ENCODE assay signal across 18 cellular contexts in genomic region chr1:204920967-204921366, GRCh38. TPM values are rescaled to one million over a fixed set of nuclear protein-coding genes. Genes with fewer than 3 reads are reported as not detected.
DNase-seq lines count a peak whose midpoint lies in the region; TF ChIP-seq lines count a peak whose summit lies in the region.
"Had no signal": no experiment of that assay in that cellular context is flagged by ENCODE, and none has a peak within 500 bp of the region (broad histone marks: within the 10 kb centered on the region; RNA-seq: fewer than 3 reads in every experiment).

No MANE protein-coding gene starts in this region.

- H3K36me3 Mint-ChIP-seq in endodermal cell (ENCODE audit: low read depth) (no peaks in the 10 kb centered on the region), osteocyte (ENCODE audit: unreplicated experiment) (no peaks in the 10 kb centered on the region), HFFc6 (ENCODE audit: low read depth) (no peaks in the 10 kb centered on the region)

- H3K27ac Mint-ChIP-seq in endodermal cell (peak overlapping the region; percentile 55), osteocyte (ENCODE audit: unreplicated experiment) (no peak overlapping the region), HFFc6 (no peak overlapping the region)
- H3K27ac Mint-ChIP-seq: B cell had no signal

- no peak overlapping the region for H3K4me2 ChIP-seq in GM23248 (ENCODE audit: unreplicated experiment)
- H3K4me2 ChIP-seq: SK-N-SH had no signal

- H3K9me3 ChIP-seq in endodermal cell (ENCODE audit: control insufficient read depth, low read length) = peaks cover 17% of the 10 kb centered on the region
- no peaks in the 10 kb centered on the region for H3K9me3 ChIP-seq in GM23248 (ENCODE audit: low read depth)
- no peaks in the 10 kb centered on the region for H3K9me3 ChIP-seq in testis
- H3K9me3 ChIP-seq: Peyer's patch, SK-N-SH had no signal

- peak; percentile 19 for DNase-seq in DMS 273 treated with DMSO at 0.1 percent for 48 hours (lab: John Stamatoyannopoulos, UW)
- peak; percentile 18 for DNase-seq in NCI-H524 treated with DMSO at 0.1 percent for 48 hours (lab: John Stamatoyannopoulos, UW)
- no peak for DNase-seq in endodermal cell
- peak; percentile 81 for DNase-seq in osteocyte (ENCODE audit: extremely low spot score, unreplicated experiment)
- DNase-seq in HFFc6 = no peak
- DNase-seq in GM23248 = no peak
- no peak for DNase-seq in testis
- no peak for DNase-seq in UCSD-AML1 (lab: John Stamatoyannopoulos, UW; ENCODE audit: unreplicated experiment)
- DNase-seq: NCI-H146, NCI-H2081 treated with DMSO at 0.1 percent for 48 hours, NCI-H226, NCI-H774, Right ventricle myocardium superior, SK-N-SH had no signal

- no peaks in the 10 kb centered on the region for H3K36me3 ChIP-seq in endodermal cell (ENCODE audit: control insufficient read depth, insufficient read depth, low read length)
- no peaks in the 10 kb centered on the region for H3K36me3 ChIP-seq in GM23248 (ENCODE audit: low read depth)
- no peaks in the 10 kb centered on the region for H3K36me3 ChIP-seq in testis (ENCODE audit: low read depth, missing control alignments)
- H3K36me3 ChIP-seq: Peyer's patch had no signal

- H3K4me1 Mint-ChIP-seq in endodermal cell (peaks cover 64% of the 10 kb centered on the region), osteocyte (ENCODE audit: unreplicated experiment) (no peaks in the 10 kb centered on the region), HFFc6 (ENCODE audit: low read depth) (peaks cover 6% of the 10 kb centered on the region)
- H3K4me1 Mint-ChIP-seq: B cell had no signal

- no peak overlapping the region for H3K4me3 ChIP-seq in endodermal cell (ENCODE audit: low read length)
- H3K4me3 ChIP-seq in GM23248 = no peak overlapping the region
- H3K4me3 ChIP-seq in testis = no peak overlapping the region
- H3K4me3 ChIP-seq: GM12878, K562, Peyer's patch had no signal

- TF ChIP-seq POLR2A in testis (IDR thresholded peaks at IDR 0.05) = no peak

- intact Hi-C loops in testis (cut with DNase I; ENCODE audit: low total_unique reads) = no loop called here

- H3K27ac ChIP-seq in endodermal cell (ENCODE audit: low read depth, low read length) = peak overlapping the region; percentile 42
- H3K27ac ChIP-seq in GM23248 = no peak overlapping the region
- no peak overlapping the region for H3K27ac ChIP-seq in testis
- H3K27ac ChIP-seq: Peyer's patch had no signal

- in situ Hi-C loops in GM23248 (cut with MboI) = no loop called here

- H4K20me1 ChIP-seq in GM23248 (ENCODE audit: insufficient read depth) = peaks cover 5% of the 10 kb centered on the region; the same call in 1 of the 2 replicates

- H3F3A ChIP-seq in GM23248 (ENCODE audit: insufficient read depth) = no peaks in the 10 kb centered on the region

- no peaks in the 10 kb centered on the region for H3K9me2 ChIP-seq in GM23248 (ENCODE audit: insufficient read depth)
- H3K9me2 ChIP-seq: SK-N-SH had no signal

- H2AFZ ChIP-seq in GM23248 = no peak overlapping the region

- H3K4me1 ChIP-seq in endodermal cell (ENCODE audit: control insufficient read depth, insufficient read depth, low read length) (peaks cover 53% of the 10 kb centered on the region), GM23248 (ENCODE audit: insufficient read depth) (peaks cover 4% of the 10 kb centered on the region; the same call in 1 of the 2 replicates), testis (peaks cover 9% of the 10 kb centered on the region)
- H3K4me1 ChIP-seq: Peyer's patch had no signal

- H3K9ac ChIP-seq in endodermal cell (ENCODE audit: extremely low read depth, low read length, poor library complexity, severe bottlenecking) = no peak overlapping the region
- H3K9ac ChIP-seq in GM23248 = no peak overlapping the region
- H3K9ac ChIP-seq: SK-N-SH had no signal

- H3K27me3 ChIP-seq in endodermal cell (ENCODE audit: control insufficient read depth, insufficient read depth, low read length, poor library complexity, severe bottlenecking) (no peaks in the 10 kb centered on the region), GM23248 (replicated peaks; ENCODE audit: insufficient read depth) (no peaks in the 10 kb centered on the region), testis (no peaks in the 10 kb centered on the region)
- H3K27me3 ChIP-seq: Peyer's patch had no signal

- H3K4me3 Mint-ChIP-seq in endodermal cell = no peak overlapping the region
- H3K4me3 Mint-ChIP-seq in osteocyte (ENCODE audit: unreplicated experiment) = no peak overlapping the region
- H3K4me3 Mint-ChIP-seq in HFFc6 = no peak overlapping the region
- H3K4me3 Mint-ChIP-seq: B cell had no signal

- 76 to 82% methylated on average over 7 of the region's 7 CpGs for WGBS in endodermal cell (ENCODE audit: insufficient coverage in 1 of 2, insufficient read length in 1 of 2), 2 experiments
- WGBS in GM23248 (ENCODE audit: low coverage in 1 of 2, low lambda C conversion rate in 2 of 2, missing lambda C conversion rate in 2 of 2), 2 experiments = 77 to 81% methylated on average over 7 of the region's 7 CpGs
- WGBS in testis, 2 donors = 90 to 94% methylated on average over 4 to 7 of the region's 7 CpGs

- TF ChIP-seq CTCF in endodermal cell (conservative IDR thresholded peaks at IDR 0.05) = no peak
- no peak for TF ChIP-seq CTCF in osteocyte (IDR thresholded peaks at IDR 0.05)
- TF ChIP-seq CTCF in HFFc6 (IDR thresholded peaks at IDR 0.05) = no peak
- no peak for TF ChIP-seq CTCF in testis (IDR thresholded peaks at IDR 0.05)

- H3K79me2 ChIP-seq in GM23248 (ENCODE audit: insufficient read depth) = peaks cover 52% of the 10 kb centered on the region

- H3K27me3 Mint-ChIP-seq in endodermal cell (ENCODE audit: insufficient read depth) = no peaks in the 10 kb centered on the region
- peaks cover 30% of the 10 kb centered on the region for H3K27me3 Mint-ChIP-seq in osteocyte (ENCODE audit: unreplicated experiment)
- peaks cover 14% of the 10 kb centered on the region for H3K27me3 Mint-ChIP-seq in HFFc6 (ENCODE audit: insufficient read depth)

- H3K9me3 Mint-ChIP-seq in endodermal cell (peaks cover 11% of the 10 kb centered on the region), osteocyte (ENCODE audit: unreplicated experiment) (peaks cover 4% of the 10 kb centered on the region), HFFc6 (no peaks in the 10 kb centered on the region)

RNA-seq across cellular contexts. Expression of gene NFASC, which starts 50.3 kb away (rescaled TPM):
- total RNA-seq in endodermal cell = 10 to 100 TPM; 27.7 to 45.9 TPM
- polyA plus RNA-seq in endodermal cell (2013, experiment 1 of 2) = 38.0 TPM
- 41.3 TPM for polyA plus RNA-seq in endodermal cell (2013, experiment 2 of 2)
- total RNA-seq in osteocyte = 0.13 TPM in 1 of 2 replicates, not detected in the other
- total RNA-seq in HFFc6 (2021; fragmentation: NEBNext Ultra II Directional; extraction: Animal tissue kit (Norgen Biotek cat#: 25700)) = 10 to 100 TPM in 3 of 6 experiments, 1 to 10 TPM in 3; 4.7 to 11.7 (median 9.9) TPM
- 54.7 and 55.4 TPM in 2 replicates for total RNA-seq in GM23248 (2014; rRNA removed; shearing (Covaris generic))
- 44.5 and 46.3 TPM in 2 replicates for polyA plus RNA-seq in GM23248 (2016; fragmentation: Nextera tagmentation; extraction: Ambion mirVana)
- total RNA-seq in testis = 10 to 100 TPM in 1 of 2 donors, 1 to 10 TPM in 1; 9.9 to 13.9 TPM
- 10.2 TPM for polyA plus RNA-seq in testis (ENCODE audit: insufficient read depth, low read depth, low replicate concordance)

Comparison
In these comparisons a context has a peak if more than half of its experiments do, and no peak if none do; other contexts are left out.
1. DNase-seq: peak in DMS 273 treated with DMSO at 0.1 percent for 48 hours (single experiment), NCI-H524 treated with DMSO at 0.1 percent for 48 hours (single experiment) and osteocyte (single experiment); none in endodermal cell (single experiment), HFFc6 (single experiment), GM23248 (single experiment), testis (single experiment) and UCSD-AML1 (single experiment).